ENCODE assay signal across 1 cellular context in genomic region chr20:36875093-36875492, GRCh38.
A peak's percentile ranks its signal among the peaks of the same experiment; 100 is the strongest.
TF ChIP-seq lines count a peak whose summit lies in the region.

No MANE protein-coding gene starts in this region.

TF ChIP-seq in HepG2, 621 proteins besides CTCF, POLR2A, EP300 and RAD21:
- TF ChIP-seq, protein P1, sequence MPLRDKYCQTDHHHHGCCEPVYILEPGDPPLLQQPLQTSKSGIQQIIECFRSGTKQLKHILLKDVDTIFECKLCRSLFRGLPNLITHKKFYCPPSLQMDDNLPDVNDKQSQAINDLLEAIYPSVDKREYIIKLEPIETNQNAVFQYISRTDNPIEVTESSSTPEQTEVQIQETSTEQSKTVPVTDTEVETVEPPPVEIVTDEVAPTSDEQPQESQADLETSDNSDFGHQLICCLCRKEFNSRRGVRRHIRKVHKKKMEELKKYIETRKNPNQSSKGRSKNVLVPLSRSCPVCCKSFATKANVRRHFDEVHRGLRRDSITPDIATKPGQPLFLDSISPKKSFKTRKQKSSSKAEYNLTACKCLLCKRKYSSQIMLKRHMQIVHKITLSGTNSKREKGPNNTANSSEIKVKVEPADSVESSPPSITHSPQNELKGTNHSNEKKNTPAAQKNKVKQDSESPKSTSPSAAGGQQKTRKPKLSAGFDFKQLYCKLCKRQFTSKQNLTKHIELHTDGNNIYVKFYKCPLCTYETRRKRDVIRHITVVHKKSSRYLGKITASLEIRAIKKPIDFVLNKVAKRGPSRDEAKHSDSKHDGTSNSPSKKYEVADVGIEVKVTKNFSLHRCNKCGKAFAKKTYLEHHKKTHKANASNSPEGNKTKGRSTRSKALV (CRISPR knock-in tag; IDR thresholded peaks at IDR 0.05) = 0 out of 2 replicates have a peak, but pooled peaks have one; percentile 6
- TF ChIP-seq ELF4 (CRISPR knock-in tag; IDR thresholded peaks at IDR 0.05; ENCODE audit: borderline replicate concordance) (0 out of 2 replicates have a peak, but pooled peaks have one; percentile 35), ZNF263 (CRISPR knock-in tag; IDR thresholded peaks at IDR 0.05) (0 out of 2 replicates have a peak, but pooled peaks have one; percentile 65)
